ENCODE assay signal across 24 cellular contexts in genomic region chr7:126005064-126005463, GRCh38.
"Had no signal": no experiment of that assay in that cellular context is flagged by ENCODE, and none has a peak within 500 bp of the region (broad histone marks: within the 10 kb centered on the region; RNA-seq: fewer than 3 reads in every experiment).

No MANE protein-coding gene starts in this region.

- FAIRE-seq: HepG2, RCC 7860 had no signal

- H3K27ac ChIP-seq: SJSA1, SK-N-MC had no signal

- H3K4me3 ChIP-seq: MG63, SJSA1, SK-N-MC had no signal

- H3K4me1 ChIP-seq: SJSA1 had no signal

- ATAC-seq: HepG2 had no signal

- H3K36me3 ChIP-seq: MG63, SJSA1 had no signal

- DNase-seq: IMR-90, Karpas-422, KG1, MG63, NCI-H1092, NCI-H1105 treated with DMSO at 0.1 percent for 48 hours, NCI-H1417 treated with DMSO at 0.1 percent for 48 hours, NCI-H187, NCI-H2029, NCI-H2081 treated with DMSO at 0.1 percent for 48 hours, NCI-H2171, NCI-H226, NCI-H446, NCI-H510A, NCI-H524 treated with DMSO at 0.1 percent for 48 hours, NCI-H69, NCI-H774, Right ventricle myocardium superior, RPMI8226, SIG-M5 had no signal

- H3K27me3 ChIP-seq: MG63, SJSA1 had no signal

- H3K9me3 ChIP-seq: MG63, SJSA1 had no signal
